ENCODE assay signal across 11 cellular contexts in the genomic region with DNA sequence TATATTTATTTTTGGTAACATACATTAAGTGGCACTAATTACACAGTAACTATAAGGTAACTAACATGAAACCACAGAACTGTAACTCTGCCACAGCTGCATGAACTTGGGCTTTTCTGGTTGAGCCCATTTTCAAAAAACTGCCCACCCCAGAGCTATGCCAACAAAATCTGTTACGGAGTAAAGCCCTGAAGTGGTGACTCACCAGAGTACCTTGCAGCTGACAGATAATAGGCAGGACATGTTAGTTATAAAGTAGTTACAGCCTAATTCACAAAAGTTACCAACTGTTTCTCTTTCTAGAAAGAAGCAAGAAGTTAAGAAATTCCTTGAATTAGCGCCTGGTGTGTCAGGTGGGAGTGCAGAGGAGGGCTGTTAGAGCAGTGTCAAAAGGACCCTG. TPM values are rescaled to one million over a fixed set of nuclear protein-coding genes. Genes with fewer than 3 reads are reported as not detected.
DNase-seq lines count a peak whose midpoint lies in the region; ATAC-seq and TF ChIP-seq lines count a peak whose summit lies in the region.
"Had no signal": no experiment of that assay in that cellular context is flagged by ENCODE, and none has a peak within 500 bp of the region (broad histone marks: within the 10 kb centered on the region; RNA-seq: fewer than 3 reads in every experiment).

No MANE protein-coding gene starts in this region.

- POLR2A ChIA-PET in CD8-positive, alpha-beta memory T cell (lab: Charles Lee) = interaction anchor here (2.2 kb wide), 1 partner anchor 19 kb away, joined by 9 read pairs; the partner anchor contains the start of gene USP4

- H3K36me3 Mint-ChIP-seq in CD8-positive, alpha-beta memory T cell = peaks cover 4 to 66% (median 5%) of the 10 kb centered on the region in 3 donors
- H3K36me3 Mint-ChIP-seq in brain = peaks cover 70% of the 10 kb centered on the region
- H3K36me3 Mint-ChIP-seq in natural killer cell = peaks cover 6% of the 10 kb centered on the region

- no peak overlapping the region for H3K4me3 ChIP-seq in CD8-positive, alpha-beta memory T cell (ENCODE audit: low read length)

- intact Hi-C loops in natural killer cell (cut with micrococcal nuclease) = no loop called here

- no peak for TF ChIP-seq CTCF in brain (conservative IDR thresholded peaks at IDR 0.05)
- no peak for TF ChIP-seq CTCF in natural killer cell (IDR thresholded peaks at IDR 0.05)

- H3K9me3 ChIP-seq in CD8-positive, alpha-beta memory T cell (ENCODE audit: low read length) = no peaks in the 10 kb centered on the region

- peaks cover 25% of the 10 kb centered on the region for H3K36me3 ChIP-seq in CD8-positive, alpha-beta memory T cell (ENCODE audit: insufficient read depth, low read length)

- ATAC-seq in natural killer cell (no peak), HG03432 (IDR thresholded peaks at IDR 0.05; ENCODE audit: unreplicated experiment) (no peak), esophagus mucosa (no peak)

- DNase-seq in CD8-positive, alpha-beta memory T cell = no peak
- DNase-seq in M059J (ENCODE audit: low read depth) (peak; percentile 57), natural killer cell (no peak), NCI-H2029 treated with DMSO at 0.1 percent for 48 hours (lab: John Stamatoyannopoulos, UW) (no peak)
- no peak for DNase-seq in central memory CD4-positive, alpha-beta T cell
- DNase-seq: islet precursor cell, Kasumi-1, Right ventricle myocardium superior had no signal

- no peaks in the 10 kb centered on the region for H3K27me3 ChIP-seq in CD8-positive, alpha-beta memory T cell (ENCODE audit: insufficient read depth, low read length, poor library complexity, severe bottlenecking)

- CTCF ChIA-PET in CD8-positive, alpha-beta memory T cell (lab: Charles Lee) = interaction anchor here (0.9 to 3.5 kb wide), 4 partner anchors 20 to 189 kb away, joined by 3 to 21 read pairs (median 6); partner anchors contain the start of genes KLHDC8B and USP4

- H3K27me3 Mint-ChIP-seq in CD8-positive, alpha-beta memory T cell = no peaks in the 10 kb centered on the region
- H3K27me3 Mint-ChIP-seq in brain (peaks cover 5% of the 10 kb centered on the region), natural killer cell (ENCODE audit: low read depth in 2 of 2) (no peaks in the 10 kb centered on the region)

- no peaks in the 10 kb centered on the region for H3K9me3 Mint-ChIP-seq in CD8-positive, alpha-beta memory T cell
- H3K9me3 Mint-ChIP-seq in brain = no peaks in the 10 kb centered on the region
- no peaks in the 10 kb centered on the region for H3K9me3 Mint-ChIP-seq in natural killer cell

- peaks cover 15 to 33% (median 19%) of the 10 kb centered on the region in 3 donors for H3K4me1 Mint-ChIP-seq in CD8-positive, alpha-beta memory T cell
- H3K4me1 Mint-ChIP-seq in brain = peaks cover 32% of the 10 kb centered on the region
- peaks cover 18 to 21% of the 10 kb centered on the region in 2 donors for H3K4me1 Mint-ChIP-seq in natural killer cell

- peaks cover 17% of the 10 kb centered on the region for H3K4me1 ChIP-seq in CD8-positive, alpha-beta memory T cell (ENCODE audit: insufficient read depth, low read length)

- H3K4me3 Mint-ChIP-seq in CD8-positive, alpha-beta memory T cell = peak overlapping the region in 5 of 7 donors; percentile 48 to 99 (median 93)
- H3K4me3 Mint-ChIP-seq in brain = peak overlapping the region; percentile 13 to 94 (median 91)
- peak overlapping the region; percentile 93 for H3K4me3 Mint-ChIP-seq in natural killer cell

- peak overlapping the region in 6 of 8 donors; percentile 59 to 97 (median 82) for H3K27ac Mint-ChIP-seq in CD8-positive, alpha-beta memory T cell
- peak overlapping the region; percentile 84 to 96 (median 91) for H3K27ac Mint-ChIP-seq in brain
- peak overlapping the region; percentile 87 to 94 for H3K27ac Mint-ChIP-seq in natural killer cell

- H3K27ac ChIP-seq in CD8-positive, alpha-beta memory T cell (ENCODE audit: low read depth, low read length) = no peak overlapping the region

RNA-seq across cellular contexts. Expression of gene GPX1, which starts 1.5 kb away (rescaled TPM):
- total RNA-seq in CD8-positive, alpha-beta memory T cell = 100 to 1,000 TPM; 223 to 231 TPM
- polyA plus RNA-seq in CD8-positive, alpha-beta memory T cell = 140 TPM
- total RNA-seq in M059J (2014; rRNA removed; shearing (Covaris generic)) = 169 and 207 TPM in 2 replicates
- 188 TPM for polyA plus RNA-seq in brain (ENCODE audit: insufficient read depth, low read depth, low replicate concordance)
- total RNA-seq in natural killer cell (10 to 100 TPM; 34.7 to 70.0 (median 59.1) TPM), esophagus mucosa (296 TPM)

RNA-seq across cellular contexts. Expression of gene USP4, which starts 19.8 kb away (rescaled TPM):
- 10 to 100 TPM; 72.6 to 73.0 TPM for total RNA-seq in CD8-positive, alpha-beta memory T cell
- 69.9 TPM for polyA plus RNA-seq in CD8-positive, alpha-beta memory T cell
- 11.1 and 13.9 TPM in 2 replicates for total RNA-seq in M059J (2014; rRNA removed; shearing (Covaris generic))
- 46.6 TPM for polyA plus RNA-seq in brain (ENCODE audit: insufficient read depth, low read depth, low replicate concordance)
- total RNA-seq in natural killer cell = 100 to 1,000 TPM; 110 to 138 (median 135) TPM
- 38.7 TPM for total RNA-seq in esophagus mucosa

RNA-seq across cellular contexts. Expression of gene RHOA, which starts 52.2 kb away (rescaled TPM):
- 100 to 1,000 TPM; 478 to 506 TPM for total RNA-seq in CD8-positive, alpha-beta memory T cell
- polyA plus RNA-seq in CD8-positive, alpha-beta memory T cell = 678 TPM
- 398 and 500 TPM in 2 replicates for total RNA-seq in M059J (2014; rRNA removed; shearing (Covaris generic))
- polyA plus RNA-seq in brain (ENCODE audit: insufficient read depth, low read depth, low replicate concordance) = 385 TPM
- 100 to 1,000 TPM; 342 to 372 (median 370) TPM for total RNA-seq in natural killer cell
- 311 TPM for total RNA-seq in esophagus mucosa

RNA-seq across cellular contexts. Expression of gene TCTA, which starts 52.6 kb away (rescaled TPM):
- 10 to 100 TPM; 21.3 to 23.2 TPM for total RNA-seq in CD8-positive, alpha-beta memory T cell
- polyA plus RNA-seq in CD8-positive, alpha-beta memory T cell = 38.4 TPM
- total RNA-seq in M059J (2014; rRNA removed; shearing (Covaris generic)) = 22.4 and 27.3 TPM in 2 replicates
- 56.6 TPM for polyA plus RNA-seq in brain (ENCODE audit: insufficient read depth, low read depth, low replicate concordance)
- total RNA-seq in natural killer cell = 10 to 100 TPM; 35.4 to 40.7 (median 36.7) TPM
- 12.4 TPM for total RNA-seq in esophagus mucosa
